9 cellular contexts compared by ENCODE assay signal in genomic region chr3:167882057-167882667, GRCh38.
DNase-seq lines count a peak whose midpoint lies in the region; ATAC-seq, FAIRE-seq and TF ChIP-seq lines count a peak whose summit lies in the region.
"Had no signal": no experiment of that assay in that cellular context is flagged by ENCODE, and none has a peak within 500 bp of the region (broad histone marks: within the 10 kb centered on the region; RNA-seq: fewer than 3 reads in every experiment).

No MANE protein-coding gene starts in this region.

- TF ChIP-seq RAD21 in neural cell (conservative IDR thresholded peaks at IDR 0.05) = peak; percentile 82

- no peaks in the 10 kb centered on the region for H4K20me1 ChIP-seq in neural cell (ENCODE audit: insufficient read depth)
- H4K20me1 ChIP-seq: BLaER1 treated with 17β-estradiol and CSF1 and Interleukin-3, amounts not matched to agents 10 nM and 100 nM had no signal

- TF ChIP-seq CTCF in LNCAP (IDR thresholded peaks at IDR 0.05) (peak; percentile 66), Peyer's patch (IDR thresholded peaks at IDR 0.05) (peak; percentile 42 to 72 (median 68)), neural cell (IDR thresholded peaks at IDR 0.05; ENCODE audit: poor library complexity, severe bottlenecking) (peak; percentile 78)

- H3K27ac ChIP-seq in Peyer's patch (no peak overlapping the region), neural cell (ENCODE audit: low read length) (no peak overlapping the region)
- H3K27ac ChIP-seq: BLaER1 treated with 17β-estradiol and CSF1 and Interleukin-3, amounts not matched to agents 10 nM and 100 nM had no signal

- no peaks in the 10 kb centered on the region for H3F3A ChIP-seq in neural cell (ENCODE audit: insufficient read depth, low read length, poor library complexity, severe bottlenecking)

- peak; percentile 81 for DNase-seq in NCI-H510A treated with DMSO at 0.1 percent for 48 hours (lab: John Stamatoyannopoulos, UW)
- no peak for DNase-seq in NCI-H510A (lab: John Stamatoyannopoulos, UW)
- DNase-seq in H54 (ENCODE audit: insufficient read length, low spot score) = peak; percentile 3
- no peak for DNase-seq in Peyer's patch
- DNase-seq in sciatic nerve (ENCODE audit: low spot score) = no peak

- no peaks in the 10 kb centered on the region for H3K4me1 ChIP-seq in Peyer's patch

- H3K4me2 ChIP-seq in neural cell (ENCODE audit: low read length) = no peak overlapping the region

- no peaks in the 10 kb centered on the region for H3K79me2 ChIP-seq in neural cell (replicated peaks; ENCODE audit: insufficient read depth, low read length)

- H2AFZ ChIP-seq in neural cell (ENCODE audit: low read depth, low read length) = no peak overlapping the region

- ATAC-seq in sciatic nerve = no peak

- intact Hi-C loops in sciatic nerve (cut with DNase I) = no loop called here

- no peak for FAIRE-seq in H54 (lab: Jason Lieb, UNC)
- peak; percentile 86 for FAIRE-seq in endometrium (lab: Jason Lieb, UNC)

- H3K36me3 ChIP-seq in Peyer's patch = no peaks in the 10 kb centered on the region
- no peaks in the 10 kb centered on the region for H3K36me3 ChIP-seq in neural cell (ENCODE audit: insufficient read depth, low read length)
- H3K36me3 ChIP-seq: BLaER1 treated with 17β-estradiol and CSF1 and Interleukin-3, amounts not matched to agents 10 nM and 100 nM had no signal

- H3K9ac ChIP-seq in neural cell (ENCODE audit: low read length) = no peak overlapping the region
- H3K9ac ChIP-seq: BLaER1 treated with 17β-estradiol and CSF1 and Interleukin-3, amounts not matched to agents 10 nM and 100 nM had no signal

- TF ChIP-seq POLR2A in H54 (IDR thresholded peaks at IDR 0.05; ENCODE audit: low read depth, low read length) (no peak), Peyer's patch (IDR thresholded peaks at IDR 0.05) (no peak)

- no peak for TF ChIP-seq EP300 in neural cell (conservative IDR thresholded peaks at IDR 0.05; ENCODE audit: poor library complexity, severe bottlenecking)

- no peaks in the 10 kb centered on the region for H3K27me3 ChIP-seq in Peyer's patch
- no peaks in the 10 kb centered on the region for H3K27me3 ChIP-seq in neural cell (ENCODE audit: insufficient read depth, low read depth, low read length)
- H3K27me3 ChIP-seq: BLaER1 treated with 17β-estradiol and CSF1 and Interleukin-3, amounts not matched to agents 10 nM and 100 nM had no signal

- no peaks in the 10 kb centered on the region for H3K9me2 ChIP-seq in neural cell (ENCODE audit: insufficient read depth, low read length)

- no peak overlapping the region for H3K4me3 ChIP-seq in Peyer's patch
- no peak overlapping the region for H3K4me3 ChIP-seq in neural cell (ENCODE audit: low read length)
- H3K4me3 ChIP-seq: BLaER1 treated with 17β-estradiol and CSF1 and Interleukin-3, amounts not matched to agents 10 nM and 100 nM had no signal

- no peaks in the 10 kb centered on the region for H3K9me3 ChIP-seq in Peyer's patch
- no peaks in the 10 kb centered on the region for H3K9me3 ChIP-seq in neural cell (ENCODE audit: low read length)
- H3K9me3 ChIP-seq: BLaER1 treated with 17β-estradiol and CSF1 and Interleukin-3, amounts not matched to agents 10 nM and 100 nM had no signal

TF ChIP-seq in neural cell, 6 proteins besides CTCF, POLR2A, EP300 and RAD21:
- TF ChIP-seq MXI1 (conservative IDR thresholded peaks at IDR 0.05; ENCODE audit: poor library complexity, severe bottlenecking) (no peak), SMC3 (conservative IDR thresholded peaks at IDR 0.05; ENCODE audit: poor library complexity) (peak; percentile 84)

Comparison
In these comparisons a context has a peak if more than half of its experiments do, and no peak if none do; other contexts are left out.
1. DNase-seq: peak in NCI-H510A treated with DMSO at 0.1 percent for 48 hours (single experiment) and H54 (single experiment); none in NCI-H510A (single experiment), Peyer's patch (0 of 3) and sciatic nerve (single experiment).
2. Peak in every context shown above with its lines, with median percentiles within 50 percentile points of each other: CTCF ChIP-seq.